ENCODE assay signal across 3 cellular contexts in genomic region chr5:155655569-155655968, GRCh38.
TF ChIP-seq lines count a peak whose summit lies in the region.

No MANE protein-coding gene starts in this region.

TF ChIP-seq in SK-N-SH, 30 proteins besides CTCF, POLR2A, EP300 and RAD21:
- no peak for TF ChIP-seq TEAD4 (IDR thresholded peaks at IDR 0.05; ENCODE audit: borderline replicate concordance, insufficient read depth)
- TF ChIP-seq RCOR1 (IDR thresholded peaks at IDR 0.05; ENCODE audit: low read length), result 0 out of 2 replicates have a peak, but pooled peaks have one; percentile 28
- TF ChIP-seq NRF1 (IDR thresholded peaks at IDR 0.05; ENCODE audit: low read depth, low read length), result no peak
- TF ChIP-seq POLR2AphosphoS5 (IDR thresholded peaks at IDR 0.05; ENCODE audit: low read depth, low read length), result no peak
- peak; percentile 80 for TF ChIP-seq GATA2 (CRISPR knock-in tag; IDR thresholded peaks at IDR 0.05)
- TF ChIP-seq REST (IDR thresholded peaks at IDR 0.05; ENCODE audit: low read depth, low read length), result no peak
- no peak for TF ChIP-seq JUND (IDR thresholded peaks at IDR 0.05)
- TF ChIP-seq MEF2A (IDR thresholded peaks at IDR 0.05; ENCODE audit: borderline replicate concordance, low read depth), result no peak

TF ChIP-seq in SK-N-SH treated with all-trans-retinoic acid at 6 μM for 48 hours, 23 proteins besides CTCF, POLR2A, EP300 and RAD21:
- no peak for TF ChIP-seq SNAI2 (CRISPR knock-in tag; IDR thresholded peaks at IDR 0.05)
TF ChIP-seq in SK-N-SH treated with all-trans-retinoic acid at 6 μM for 48 hours: peak in this region for 0.

TF ChIP-seq in H1, 55 proteins besides CTCF, POLR2A, EP300 and RAD21:
- TF ChIP-seq HDAC2 (IDR thresholded peaks at IDR 0.05; ENCODE audit: borderline replicate concordance in 1 of 2, low read depth in 2 of 2, low read length in 2 of 2) (no peak), SUZ12 (IDR thresholded peaks at IDR 0.05; ENCODE audit: low read length) (no peak), FOSL1 (IDR thresholded peaks at IDR 0.05; ENCODE audit: insufficient read depth, low read depth, low read length) (no peak), CHD7 (IDR thresholded peaks at IDR 0.05; ENCODE audit: insufficient replicate concordance, low read length) (no peak), SIRT6 (IDR thresholded peaks at IDR 0.05; ENCODE audit: low read length) (no peak), GTF2F1 (IDR thresholded peaks at IDR 0.05; ENCODE audit: borderline replicate concordance, low read depth, low read length) (no peak), SIN3A (conservative IDR thresholded peaks at IDR 0.05 in 1 of 2, IDR thresholded peaks at IDR 0.05 in 1 of 2; ENCODE audit: low read depth in 1 of 2, low read length in 2 of 2) (no peak), ASH2L (IDR thresholded peaks at IDR 0.05; ENCODE audit: low read length) (no peak), HDAC6 (IDR thresholded peaks at IDR 0.05; ENCODE audit: low read depth, low read length) (no peak), KDM5A (IDR thresholded peaks at IDR 0.05; ENCODE audit: low read length) (no peak), CBX8 (IDR thresholded peaks at IDR 0.05; ENCODE audit: borderline replicate concordance, low read depth, low read length) (no peak), SAP30 (IDR thresholded peaks at IDR 0.05; ENCODE audit: insufficient read depth, insufficient replicate concordance, low read length) (no peak), SP2 (IDR thresholded peaks at IDR 0.05; ENCODE audit: low read length) (no peak), RBBP5 (IDR thresholded peaks at IDR 0.05; ENCODE audit: borderline replicate concordance, low read depth, low read length) (no peak), SP1 (IDR thresholded peaks at IDR 0.05; ENCODE audit: low read depth, low read length) (no peak), CHD1 (IDR thresholded peaks at IDR 0.05; ENCODE audit: low read depth, low read length) (no peak), NANOG (IDR thresholded peaks at IDR 0.05; ENCODE audit: insufficient read depth, low read depth, low read length, poor library complexity, severe bottlenecking) (no peak)
TF ChIP-seq in H1: peak in this region for 0.
